In the genomic region with DNA sequence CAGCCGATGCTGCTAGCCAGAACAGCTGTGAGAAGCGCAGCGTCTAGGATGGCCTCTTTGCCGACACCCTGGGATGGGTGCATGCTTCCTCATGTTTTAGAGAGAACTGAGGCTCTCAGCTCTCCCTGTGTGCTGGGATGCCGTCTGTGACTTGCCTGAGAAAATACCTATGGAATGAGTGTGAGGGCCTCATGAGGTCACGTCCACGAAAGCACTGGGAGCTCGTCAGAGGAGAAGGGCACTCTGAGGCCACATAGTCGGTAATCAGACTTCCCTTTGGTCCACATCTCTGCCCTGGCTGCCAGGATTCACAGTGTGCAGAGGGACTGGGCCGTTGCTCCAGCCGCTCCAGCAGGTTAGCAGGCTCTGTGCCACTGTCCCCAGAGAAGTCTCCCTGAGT, we compare ENCODE assay signal across 9 cellular contexts. TPM values are rescaled to one million over a fixed set of nuclear protein-coding genes. Genes with fewer than 3 reads are reported as not detected.
DNase-seq lines count a peak whose midpoint lies in the region; ATAC-seq, FAIRE-seq and TF ChIP-seq lines count a peak whose summit lies in the region.
"Had no signal": no experiment of that assay in that cellular context is flagged by ENCODE, and none has a peak within 500 bp of the region (broad histone marks: within the 10 kb centered on the region; RNA-seq: fewer than 3 reads in every experiment).

No MANE protein-coding gene starts in this region.

- H3K36me3 ChIP-seq in lung (ENCODE audit: control insufficient read depth in 2 of 2, insufficient read depth in 2 of 2, low read length in 2 of 2) = no peaks in the 10 kb centered on the region

- H3K4me3 ChIP-seq in choroid plexus epithelial cell (ENCODE audit: low read depth, low read length) (no peak overlapping the region), lung (no peak overlapping the region)

- no peaks in the 10 kb centered on the region for H3K27me3 ChIP-seq in lung (ENCODE audit: control insufficient read depth, insufficient read depth)

- peaks cover 13 to 18% of the 10 kb centered on the region in 2 donors for H3K4me1 ChIP-seq in lung (ENCODE audit: control insufficient read depth in 2 of 2, insufficient read depth in 2 of 2, low read length in 2 of 2)

- POLR2A ChIA-PET in HEK293T (lab: Yijun Ruan, JAX) = no interaction called here

- FAIRE-seq in HTR-8/SVneo (lab: Jason Lieb, UNC) = no peak

- TF ChIP-seq CTCF in choroid plexus epithelial cell (conservative IDR thresholded peaks at IDR 0.05; ENCODE audit: low read depth, low read length) = no peak
- TF ChIP-seq CTCF in lung (IDR thresholded peaks at IDR 0.05; ENCODE audit: control extremely low read depth, extremely low read depth) = no peak

- ATAC-seq in lung (ENCODE audit: insufficient read depth, low FRiP score) = no peak

- DNase-seq in A172 (ENCODE audit: low spot score) (peak; percentile 64), HTR-8/SVneo (ENCODE audit: insufficient read length, low spot score) (peak; percentile 73), choroid plexus epithelial cell (ENCODE audit: low read depth) (peak; percentile 96), lung (ENCODE audit: low spot score) (no peak), HEK293T (ENCODE audit: extremely low spot score) (no peak), iPS-NIHi11 (ENCODE audit: low spot score) (no peak)
- DNase-seq in stimulated activated CD8-positive, alpha-beta memory T cell treated with anti-CD3 and anti-CD28 coated beads, Interleukin-4, amount 100 ng/mL, for 48 hours = no peak
- no peak for DNase-seq in activated CD4-positive, alpha-beta T cell treated with anti-CD3 and anti-CD28 coated beads, Interleukin-2, amount 50 U/mL, for 4 hours
- DNase-seq: NCI-H748 treated with DMSO at 0.1 percent for 48 hours had no signal

- no peaks in the 10 kb centered on the region for H3K9me3 ChIP-seq in lung (ENCODE audit: control insufficient read depth in 2 of 2, insufficient read depth in 1 of 2, low read length in 1 of 2)

- WGBS in lung, 2 donors = 76 to 77% methylated on average over 11 of the region's 11 CpGs

- CTCF ChIA-PET in HEK293T (lab: Yijun Ruan, JAX) = interaction anchor here (0.6 kb wide), 1 partner anchor 14 kb away, joined by 3 read pairs; no protein-coding TSS in a partner anchor

- H3K27ac ChIP-seq in lung (ENCODE audit: low read depth in 1 of 2, low read length in 1 of 2) = peak overlapping the region; percentile 28 to 81

TF ChIP-seq in HEK293T, 16 proteins besides CTCF, POLR2A, EP300 and RAD21:
- TF ChIP-seq ZNF384 (IDR thresholded peaks at IDR 0.05) = no peak
- TF ChIP-seq SP1 (IDR thresholded peaks at IDR 0.05) = no peak

RNA-seq across cellular contexts. Expression of a gene that starts 54.6 kb away (rescaled TPM):
- 13.4 and 15.2 TPM in 2 replicates for total RNA-seq in A172 (2014; rRNA removed; shearing (Covaris generic))
- 10 to 100 TPM; 24.6 to 30.7 TPM for total RNA-seq in lung
- 1 to 10 TPM; 4.4 to 6.2 TPM for polyA plus RNA-seq in lung

Comparison
In these comparisons a context has a peak if more than half of its experiments do, and no peak if none do; other contexts are left out.
1. DNase-seq: peak in A172 (single experiment), HTR-8/SVneo (single experiment) and choroid plexus epithelial cell (single experiment); none in lung (single experiment), HEK293T (single experiment), stimulated activated CD8-positive, alpha-beta memory T cell treated with anti-CD3 and anti-CD28 coated beads, Interleukin-4, amount 100 ng/mL, for 48 hours (single experiment), iPS-NIHi11 (single experiment) and activated CD4-positive, alpha-beta T cell treated with anti-CD3 and anti-CD28 coated beads, Interleukin-2, amount 50 U/mL, for 4 hours (0 of 2).